ENCODE assay signal across 23 cellular contexts in genomic region chr5:58921106-58921505, GRCh38.
A peak's percentile ranks its signal among the peaks of the same experiment; 100 is the strongest.
DNase-seq lines count a peak whose midpoint lies in the region; TF ChIP-seq lines count a peak whose summit lies in the region.
"Had no signal": no experiment of that assay in that cellular context is flagged by ENCODE, and none has a peak within 500 bp of the region (broad histone marks: within the 10 kb centered on the region; RNA-seq: fewer than 3 reads in every experiment).

No MANE protein-coding gene starts in this region.

- H3K27me3 ChIP-seq in sigmoid colon: no peaks in the 10 kb centered on the region
- H3K27me3 ChIP-seq: breast epithelium, left lung had no signal

- H3K27me3 Mint-ChIP-seq in chondrocyte (ENCODE audit: low read depth): no peaks in the 10 kb centered on the region
- H3K27me3 Mint-ChIP-seq in activated CD4-positive, alpha-beta memory T cell treated with anti-CD3 and anti-CD28 coated beads, Interleukin-2, amount 10 ng/mL, durations not matched to agents 7 days and 5 days: peaks cover 1% of the 10 kb centered on the region

- DNase-seq in HCEC 1CT: peak; percentile 5
- no peak for DNase-seq in chondrocyte (ENCODE audit: low spot score)
- DNase-seq in kidney glomerular epithelial cell (lab: John Stamatoyannopoulos, UW): peak; percentile 59
- DNase-seq in sigmoid colon: no peak
- DNase-seq in NCI-H1694 treated with DMSO at 0.1 percent for 48 hours (lab: John Stamatoyannopoulos, UW): no peak
- DNase-seq in activated CD4-positive, alpha-beta memory T cell treated with anti-CD3 and anti-CD28 coated beads, Interleukin-2, amount 10 ng/mL, durations not matched to agents 7 days and 5 days: no peak
- no peak for DNase-seq in hepatic stellate cell (ENCODE audit: low spot score)
- DNase-seq in NCI-H82 treated with DMSO at 0.1 percent for 48 hours (lab: John Stamatoyannopoulos, UW; ENCODE audit: unreplicated experiment): no peak
- DNase-seq: activated CD4-positive, alpha-beta T cell treated with anti-CD3 and anti-CD28 coated beads for 4 hours; activated naive CD4-positive, alpha-beta T cell treated with anti-CD3 and anti-CD28 coated beads, Interleukin-2, amount 50 U/mL, for 16 hours; DMS79 treated with DMSO at 0.1 percent for 48 hours; effector CD8-positive, alpha-beta T cell; H7; KG1; left lung; NCI-H1092; NCI-H774; PC-9; stimulated activated naive CD8-positive, alpha-beta T cell treated with anti-CD3 and anti-CD28 coated beads, Interleukin-15, Interleukin-2, amounts not matched to agents 100 U/mL and 50 U/mL, for 24 hours; T-helper 9 cell had no signal

- TF ChIP-seq EP300 in sigmoid colon (IDR thresholded peaks at IDR 0.05): peak in 2 of 4 donors; percentile 1 to 21

- no peak overlapping the region for H3K4me3 Mint-ChIP-seq in chondrocyte (ENCODE audit: unreplicated experiment)
- no peak overlapping the region for H3K4me3 Mint-ChIP-seq in activated CD4-positive, alpha-beta memory T cell treated with anti-CD3 and anti-CD28 coated beads, Interleukin-2, amount 10 ng/mL, durations not matched to agents 7 days and 5 days
- H3K4me3 Mint-ChIP-seq: CD4-positive, alpha-beta memory T cell had no signal

- H3K27ac Mint-ChIP-seq in chondrocyte (ENCODE audit: unreplicated experiment): peak overlapping the region; percentile 45
- no peak overlapping the region for H3K27ac Mint-ChIP-seq in activated CD4-positive, alpha-beta memory T cell treated with anti-CD3 and anti-CD28 coated beads, Interleukin-2, amount 10 ng/mL, durations not matched to agents 7 days and 5 days
- H3K27ac Mint-ChIP-seq: CD4-positive, alpha-beta memory T cell had no signal

- H3K4me1 Mint-ChIP-seq in chondrocyte (ENCODE audit: low read depth): peaks cover 19% of the 10 kb centered on the region
- peaks cover 12% of the 10 kb centered on the region for H3K4me1 Mint-ChIP-seq in activated CD4-positive, alpha-beta memory T cell treated with anti-CD3 and anti-CD28 coated beads, Interleukin-2, amount 10 ng/mL, durations not matched to agents 7 days and 5 days

- POLR2A ChIA-PET in activated CD4-positive, alpha-beta memory T cell treated with anti-CD3 and anti-CD28 coated beads, Interleukin-2, amount 10 ng/mL, durations not matched to agents 7 days and 5 days (lab: Charles Lee): no interaction called here

- TF ChIP-seq CTCF in chondrocyte (IDR thresholded peaks at IDR 0.05) (no peak), sigmoid colon (IDR thresholded peaks at IDR 0.05) (no peak)

- peak overlapping the region in 3 of 4 donors; percentile 73 to 86 (median 77) for H3K27ac ChIP-seq in sigmoid colon
- H3K27ac ChIP-seq: breast epithelium, left lung, PC-9, SK-N-MC had no signal

- intact Hi-C loops in sigmoid colon (cut with DNase I): no loop called here

- no peak for TF ChIP-seq POLR2A in sigmoid colon (IDR thresholded peaks at IDR 0.05)

- no peak overlapping the region for H3K4me3 ChIP-seq in sigmoid colon
- H3K4me3 ChIP-seq: breast epithelium, left lung, PC-9, SK-N-MC had no signal

- peaks cover 0 to 41% (median 39%) of the 10 kb centered on the region in 4 donors for H3K4me1 ChIP-seq in sigmoid colon
- H3K4me1 ChIP-seq: breast epithelium had no signal

- no peaks in the 10 kb centered on the region for H3K36me3 ChIP-seq in sigmoid colon
- H3K36me3 ChIP-seq: breast epithelium, left lung had no signal

- H3K9me3 Mint-ChIP-seq in chondrocyte (ENCODE audit: low read depth): peaks cover 3% of the 10 kb centered on the region
- no peaks in the 10 kb centered on the region for H3K9me3 Mint-ChIP-seq in activated CD4-positive, alpha-beta memory T cell treated with anti-CD3 and anti-CD28 coated beads, Interleukin-2, amount 10 ng/mL, durations not matched to agents 7 days and 5 days
- H3K9me3 Mint-ChIP-seq: CD4-positive, alpha-beta memory T cell had no signal

- WGBS in sigmoid colon, 2 donors: 48 to 66% methylated on average over 1 of the region's 1 CpG

- no peaks in the 10 kb centered on the region for H3K9me3 ChIP-seq in sigmoid colon
- H3K9me3 ChIP-seq: breast epithelium, left lung had no signal

- H3K36me3 Mint-ChIP-seq in chondrocyte (ENCODE audit: low read depth): no peaks in the 10 kb centered on the region
- no peaks in the 10 kb centered on the region for H3K36me3 Mint-ChIP-seq in activated CD4-positive, alpha-beta memory T cell treated with anti-CD3 and anti-CD28 coated beads, Interleukin-2, amount 10 ng/mL, durations not matched to agents 7 days and 5 days (ENCODE audit: low read depth)
- H3K36me3 Mint-ChIP-seq: CD4-positive, alpha-beta memory T cell had no signal

- CTCF ChIA-PET in activated CD4-positive, alpha-beta memory T cell treated with anti-CD3 and anti-CD28 coated beads, Interleukin-2, amount 10 ng/mL, durations not matched to agents 7 days and 5 days (lab: Charles Lee): no interaction called here

Comparison
In these comparisons a context has a peak if more than half of its experiments do, and no peak if none do; other contexts are left out.
1. DNase-seq: peak in HCEC 1CT (single experiment) and kidney glomerular epithelial cell (single experiment); none in chondrocyte (single experiment), sigmoid colon (single experiment), NCI-H1694 treated with DMSO at 0.1 percent for 48 hours (single experiment), activated CD4-positive, alpha-beta memory T cell treated with anti-CD3 and anti-CD28 coated beads, Interleukin-2, amount 10 ng/mL, durations not matched to agents 7 days and 5 days (single experiment), hepatic stellate cell (single experiment) and NCI-H82 treated with DMSO at 0.1 percent for 48 hours (single experiment).